In the genomic region with DNA sequence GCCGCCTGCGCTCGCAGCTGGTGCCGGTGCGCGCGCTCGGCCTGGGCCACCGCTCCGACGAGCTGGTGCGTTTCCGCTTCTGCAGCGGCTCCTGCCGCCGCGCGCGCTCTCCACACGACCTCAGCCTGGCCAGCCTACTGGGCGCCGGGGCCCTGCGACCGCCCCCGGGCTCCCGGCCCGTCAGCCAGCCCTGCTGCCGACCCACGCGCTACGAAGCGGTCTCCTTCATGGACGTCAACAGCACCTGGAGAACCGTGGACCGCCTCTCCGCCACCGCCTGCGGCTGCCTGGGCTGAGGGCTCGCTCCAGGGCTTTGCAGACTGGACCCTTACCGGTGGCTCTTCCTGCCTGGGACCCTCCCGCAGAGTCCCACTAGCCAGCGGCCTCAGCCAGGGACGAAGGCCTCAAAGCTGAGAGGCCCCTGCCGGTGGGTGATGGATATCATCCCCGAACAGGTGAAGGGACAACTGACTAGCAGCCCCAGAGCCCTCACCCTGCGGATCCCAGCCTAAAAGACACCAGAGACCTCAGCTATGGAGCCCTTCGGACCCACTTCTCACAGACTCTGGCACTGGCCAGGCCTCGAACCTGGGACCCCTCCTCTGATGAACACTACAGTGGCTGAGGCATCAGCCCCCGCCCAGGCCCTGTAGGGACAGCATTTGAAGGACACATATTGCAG, we compare ENCODE assay signal across 5 cellular contexts. TPM values are rescaled to one million over a fixed set of nuclear protein-coding genes. Genes with fewer than 3 reads are reported as not detected.
DNase-seq lines count a peak whose midpoint lies in the region; ATAC-seq, FAIRE-seq and TF ChIP-seq lines count a peak whose summit lies in the region.

No MANE protein-coding gene starts in this region.

- in situ Hi-C loops in GM12878 (cut with MboI), result loop anchor here (5.0 kb wide), 1 partner anchor 409 kb away; no protein-coding TSS in a partner anchor

- H3K9me2 ChIP-seq in Loucy (replicated peaks; ENCODE audit: low read depth, low read length), result no peaks in the 10 kb centered on the region

- H3K4me2 ChIP-seq in Loucy (ENCODE audit: low read depth, low read length, poor library complexity, severe bottlenecking), result peak overlapping the region; percentile 51
- peak overlapping the region; percentile 67; the same call in 1 of the 2 replicates for H3K4me2 ChIP-seq in GM12878 (ENCODE audit: control insufficient read depth, insufficient read depth)

- no TSS peak for BruUV-seq in GM12878 (replicated peaks; lab: Mats Ljungman, UMichigan)

- CTCF ChIA-PET in GM12878 (lab: Yijun Ruan, JAX), result interaction anchor here (0.8 to 19.3 kb wide), 4 partner anchors 173 to 408 kb away, joined by 4 to 1117 read pairs (median 71); partner anchors contain the start of gene KDM4A

- TF ChIP-seq EP300 in GM12878 (IDR thresholded peaks at IDR 0.05; ENCODE audit: borderline replicate concordance in 1 of 2, control insufficient read depth in 1 of 2, low read depth in 2 of 2, low read length in 2 of 2), result no peak

- H3K4me3 ChIP-seq in Loucy (ENCODE audit: low read length, poor library complexity, severe bottlenecking), result peak overlapping the region; percentile 49
- H3K4me3 ChIP-seq in GM12878, result 0 out of 2 replicates have a peak overlapping the region, but pooled peaks have one; percentile 44
- H3K4me3 ChIP-seq in mucosa of stomach (ENCODE audit: low read length), result no peak overlapping the region

- no peak overlapping the region for H3K27ac ChIP-seq in GM12878 (ENCODE audit: control insufficient read depth, insufficient read depth)

- ATAC-seq in GM12878 (peak; percentile 17; the same call in 1 of the 3 replicates), GM21381 (IDR thresholded peaks at IDR 0.05; ENCODE audit: unreplicated experiment) (no peak)

- DNase-seq in GM12878 (ENCODE audit: low read depth, low spot score) (no peak), GOT3 (lab: John Stamatoyannopoulos, UW) (no peak)

- H3K27me3 ChIP-seq in Loucy (ENCODE audit: insufficient read depth, low read length, poor library complexity, severe bottlenecking), result no peaks in the 10 kb centered on the region
- H3K27me3 ChIP-seq in GM12878 (replicated peaks in 1 of 2; ENCODE audit: control insufficient read depth in 2 of 2, insufficient read depth in 2 of 2, low read length in 1 of 2), result no peaks in the 10 kb centered on the region
- peaks cover 34% of the 10 kb centered on the region for H3K27me3 ChIP-seq in mucosa of stomach (ENCODE audit: control insufficient read depth, insufficient read depth, low read length)

- FAIRE-seq in GM12878 (lab: Jason Lieb, UNC), result no peak

- H3K36me3 ChIP-seq in Loucy (ENCODE audit: insufficient read depth, low read length) (no peaks in the 10 kb centered on the region), GM12878 (ENCODE audit: control insufficient read depth in 2 of 2, insufficient read depth in 2 of 2, low read length in 1 of 2) (no peaks in the 10 kb centered on the region), mucosa of stomach (ENCODE audit: control insufficient read depth, insufficient read depth, low read length) (no peaks in the 10 kb centered on the region)

- TF ChIP-seq RAD21 in GM12878 (IDR thresholded peaks at IDR 0.05; ENCODE audit: insufficient read depth, low read depth, low read length), result no peak

- H3K9me3 ChIP-seq in Loucy (ENCODE audit: insufficient read depth, low read depth, low read length) (no peaks in the 10 kb centered on the region), GM12878 (replicated peaks; ENCODE audit: control insufficient read depth, insufficient read depth, low read length) (no peaks in the 10 kb centered on the region), mucosa of stomach (ENCODE audit: control insufficient read depth, low read length) (no peaks in the 10 kb centered on the region)

- no peak overlapping the region for H3K9ac ChIP-seq in Loucy (ENCODE audit: low read depth, low read length, poor library complexity, severe bottlenecking)
- no peak overlapping the region for H3K9ac ChIP-seq in GM12878 (ENCODE audit: control insufficient read depth, insufficient read depth, low read length)
- peak overlapping the region; percentile 25 for H3K9ac ChIP-seq in mucosa of stomach (ENCODE audit: low read length)

- no peak; the same call in 1 of the 2 replicates for TF ChIP-seq CTCF in Loucy (conservative IDR thresholded peaks at IDR 0.05; ENCODE audit: low read length)
- 0 out of 6 replicates have a peak, but pooled peaks of 1 of the 3 experiments have one; percentile 2 for TF ChIP-seq CTCF in GM12878 (IDR thresholded peaks at IDR 0.05 in 2 of 3, conservative IDR thresholded peaks at IDR 0.05 in 1 of 3; ENCODE audit: control insufficient read depth in 2 of 3, extremely low read depth in 1 of 3, insufficient read depth in 1 of 3, low read depth in 3 of 3, low read length in 3 of 3)

- RAD21 ChIA-PET in GM12878 (lab: Charles Lee; ENCODE audit: unreplicated experiment), result interaction anchor here (2.8 to 13.3 kb wide), 2 partner anchors 8 to 170 kb away, joined by 54 to 587 read pairs; partner anchors contain the start of gene IPO13

- no peaks in the 10 kb centered on the region for H3K4me1 ChIP-seq in Loucy (ENCODE audit: insufficient read depth, low read length, poor library complexity, severe bottlenecking)
- peaks cover 11% of the 10 kb centered on the region for H3K4me1 ChIP-seq in GM12878 (ENCODE audit: control insufficient read depth, insufficient read depth, low read length)
- H3K4me1 ChIP-seq in mucosa of stomach (ENCODE audit: control insufficient read depth, insufficient read depth, low read length), result peaks cover 33% of the 10 kb centered on the region

- no peaks in the 10 kb centered on the region for H3K79me2 ChIP-seq in Loucy (ENCODE audit: insufficient read depth, low read length)
- no peaks in the 10 kb centered on the region for H3K79me2 ChIP-seq in GM12878 (ENCODE audit: control insufficient read depth, insufficient read depth, low read length)

- no peaks in the 10 kb centered on the region for H3F3A ChIP-seq in Loucy (ENCODE audit: low read depth)

- SMC1A ChIA-PET in GM12878 (lab: Charles Lee; ENCODE audit: uncharacterized antibody, unreplicated experiment), result interaction anchor here (1.5 to 8.7 kb wide), 2 partner anchors 170 to 287 kb away, joined by 3 to 481 read pairs; partner anchors contain the start of gene KDM4A

- H2AFZ ChIP-seq in Loucy (ENCODE audit: low read length) (no peak overlapping the region; the same call in 1 of the 2 replicates), GM12878 (ENCODE audit: control insufficient read depth, low read depth, low read length) (peak overlapping the region; percentile 36)

- H4K20me1 ChIP-seq in Loucy (ENCODE audit: insufficient read depth, low read length, poor library complexity, severe bottlenecking) (no peaks in the 10 kb centered on the region), GM12878 (ENCODE audit: control insufficient read depth, insufficient read depth) (no peaks in the 10 kb centered on the region)

- intact Hi-C loops in GM12878 (cut with micrococcal nuclease; ENCODE audit: unreplicated experiment), result no loop called here

- TF ChIP-seq POLR2A in GM12878 (IDR thresholded peaks at IDR 0.05; ENCODE audit: low read depth, low read length), result no peak

- 20% methylated on average over 40 of the region's 49 CpGs for WGBS in GM12878 (ENCODE audit: insufficient coverage, insufficient replicate concordance, low lambda C conversion rate, missing lambda C conversion rate)

- POLR2A ChIA-PET in GM12878 (lab: Charles Lee), result interaction anchor here (0.6 kb wide), 1 partner anchor 57 kb away, joined by 3 read pairs; no protein-coding TSS in a partner anchor

RNA-seq across cellular contexts. Expression of gene ARTN, which starts 3.0 kb away (rescaled TPM):
- total RNA-seq in GM12878 (2013; cell fraction: nucleolus; rRNA removed), result 0.73 TPM in 1 of 2 replicates, not detected in the other
- 0.98 and 2.1 TPM in 2 replicates for total RNA-seq in GM12878 (2014; rRNA removed)
- total RNA-seq in GM12878 (2014; rRNA removed; fragmentation: Illumina TruSeq; extraction: Trizol), result 0.40 and 0.69 TPM in 2 replicates
- total RNA-seq in GM12878 (2021), result 1.8 and 2.9 TPM in 2 replicates
- polyA plus RNA-seq in GM12878 (2011; ENCODE audit: low read depth), result not detected
- 0.11 TPM in 1 of 2 replicates, not detected in the other for polyA plus RNA-seq in GM12878 (2011; rRNA removed)
- 0.17 TPM in 1 of 2 replicates, not detected in the other for polyA plus RNA-seq in GM12878 (2011; cell fraction: cytosol; rRNA removed)
- polyA plus RNA-seq in GM12878 (2011; cell fraction: nucleus; rRNA removed), result 0.87 and 1.1 TPM in 2 replicates
- polyA plus RNA-seq in GM12878 (2012), result 1.4 and 1.8 TPM in 2 replicates
- 0.34 and 0.36 TPM in 2 replicates for polyA plus RNA-seq in GM12878 (2014; fragmentation: Illumina TruSeq; extraction: Trizol)
- polyA plus RNA-seq in GM12878 (2014; fragmentation: Nextera tagmentation; extraction: Ambion mirVana), result under 1 TPM; 0.06 to 0.16 TPM
- polyA plus RNA-seq in GM12878 (2014; rRNA removed), result 1.4 and 2.8 TPM in 2 replicates
- polyA plus RNA-seq in GM12878 (2016; fragmentation: Nextera tagmentation; extraction: Ambion mirVana), result under 1 TPM in 1 of 2 experiments, not detected in 1; 0.21 TPM
- not detected in 2 replicates for polyA minus RNA-seq in GM12878 (2011; rRNA and poly(A)+ RNA removed)
- not detected in 2 replicates for polyA minus RNA-seq in GM12878 (2011; cell fraction: cytosol; rRNA and poly(A)+ RNA removed)
- polyA minus RNA-seq in GM12878 (2011; cell fraction: nucleus; rRNA and poly(A)+ RNA removed), result 0.38 TPM in 1 of 2 replicates, not detected in the other

RNA-seq across cellular contexts. Expression of gene IPO13, which starts 10.1 kb away (rescaled TPM):
- 9.0 and 13.3 TPM in 2 replicates for total RNA-seq in GM12878 (2013; cell fraction: nucleolus; rRNA removed)
- 18.2 and 18.4 TPM in 2 replicates for total RNA-seq in GM12878 (2014; rRNA removed)
- total RNA-seq in GM12878 (2014; rRNA removed; fragmentation: Illumina TruSeq; extraction: Trizol), result 7.3 and 10.1 TPM in 2 replicates
- total RNA-seq in GM12878 (2021), result 22.1 and 26.6 TPM in 2 replicates
- polyA plus RNA-seq in GM12878 (2011; ENCODE audit: low read depth), result 4.5 TPM
- polyA plus RNA-seq in GM12878 (2011; rRNA removed), result 5.6 and 9.3 TPM in 2 replicates
- polyA plus RNA-seq in GM12878 (2011; cell fraction: cytosol; rRNA removed), result 19.2 TPM in 2 replicates
- 29.3 and 36.2 TPM in 2 replicates for polyA plus RNA-seq in GM12878 (2011; cell fraction: nucleus; rRNA removed)
- 8.2 and 9.6 TPM in 2 replicates for polyA plus RNA-seq in GM12878 (2012)
- polyA plus RNA-seq in GM12878 (2014; fragmentation: Illumina TruSeq; extraction: Trizol), result 8.5 and 14.0 TPM in 2 replicates
- polyA plus RNA-seq in GM12878 (2014; fragmentation: Nextera tagmentation; extraction: Ambion mirVana), result 1 to 10 TPM; 7.1 to 9.5 TPM
- polyA plus RNA-seq in GM12878 (2014; rRNA removed), result 16.5 and 17.9 TPM in 2 replicates
- 10 to 100 TPM; 21.5 TPM for polyA plus RNA-seq in GM12878 (2016; fragmentation: Nextera tagmentation; extraction: Ambion mirVana)
- 24.2 and 29.7 TPM in 2 replicates for polyA minus RNA-seq in GM12878 (2011; rRNA and poly(A)+ RNA removed)
- polyA minus RNA-seq in GM12878 (2011; cell fraction: cytosol; rRNA and poly(A)+ RNA removed), result 8.6 and 16.2 TPM in 2 replicates
- polyA minus RNA-seq in GM12878 (2011; cell fraction: nucleus; rRNA and poly(A)+ RNA removed), result 8.7 and 14.9 TPM in 2 replicates

RNA-seq across cellular contexts. Expression of gene DPH2, which starts 33.2 kb away (rescaled TPM):
- total RNA-seq in GM12878 (2013; cell fraction: nucleolus; rRNA removed), result 40.0 and 46.8 TPM in 2 replicates
- total RNA-seq in GM12878 (2014; rRNA removed) (67.2 and 75.1 TPM in 2 replicates), GM12878 (2014; rRNA removed; fragmentation: Illumina TruSeq; extraction: Trizol) (32.2 and 37.9 TPM in 2 replicates), GM12878 (2021) (58.0 and 60.1 TPM in 2 replicates)
- 16.1 TPM for polyA plus RNA-seq in GM12878 (2011; ENCODE audit: low read depth)
- polyA plus RNA-seq in GM12878 (2011; rRNA removed) (30.7 and 44.0 TPM in 2 replicates), GM12878 (2014; fragmentation: Illumina TruSeq; extraction: Trizol) (22.4 and 43.2 TPM in 2 replicates), GM12878 (2014; fragmentation: Nextera tagmentation; extraction: Ambion mirVana) (10 to 100 TPM; 13.1 to 14.3 TPM), GM12878 (2014; rRNA removed) (74.5 and 76.2 TPM in 2 replicates), GM12878 (2016; fragmentation: Nextera tagmentation; extraction: Ambion mirVana) (10 to 100 TPM; 76.6 to 82.9 TPM)
- 72.9 and 90.9 TPM in 2 replicates for polyA plus RNA-seq in GM12878 (2011; cell fraction: cytosol; rRNA removed)
- polyA plus RNA-seq in GM12878 (2011; cell fraction: nucleus; rRNA removed), result 240 and 297 TPM in 2 replicates
- polyA plus RNA-seq in GM12878 (2012), result 28.3 and 30.7 TPM in 2 replicates
- polyA minus RNA-seq in GM12878 (2011; rRNA and poly(A)+ RNA removed), result 41.1 and 68.5 TPM in 2 replicates
- 18.2 and 18.3 TPM in 2 replicates for polyA minus RNA-seq in GM12878 (2011; cell fraction: cytosol; rRNA and poly(A)+ RNA removed)
- polyA minus RNA-seq in GM12878 (2011; cell fraction: nucleus; rRNA and poly(A)+ RNA removed), result 79.7 and 117 TPM in 2 replicates

RNA-seq across cellular contexts. Expression of gene ATP6V0B, which starts 38.1 kb away (rescaled TPM):
- 39.3 and 44.3 TPM in 2 replicates for total RNA-seq in GM12878 (2013; cell fraction: nucleolus; rRNA removed)
- total RNA-seq in GM12878 (2014; rRNA removed) (176 and 177 TPM in 2 replicates), GM12878 (2014; rRNA removed; fragmentation: Illumina TruSeq; extraction: Trizol) (70.0 and 75.8 TPM in 2 replicates), GM12878 (2021) (115 and 120 TPM in 2 replicates)
- 59.4 TPM for polyA plus RNA-seq in GM12878 (2011; ENCODE audit: low read depth)
- polyA plus RNA-seq in GM12878 (2011; rRNA removed) (72.2 and 132 TPM in 2 replicates), GM12878 (2014; fragmentation: Illumina TruSeq; extraction: Trizol) (30.1 and 70.5 TPM in 2 replicates), GM12878 (2014; fragmentation: Nextera tagmentation; extraction: Ambion mirVana) (100 to 1,000 TPM in 1 of 2 experiments, 10 to 100 TPM in 1; 65.3 to 157 TPM), GM12878 (2014; rRNA removed) (156 and 159 TPM in 2 replicates), GM12878 (2016; fragmentation: Nextera tagmentation; extraction: Ambion mirVana) (100 to 1,000 TPM; 247 to 250 TPM)
- 218 and 285 TPM in 2 replicates for polyA plus RNA-seq in GM12878 (2011; cell fraction: cytosol; rRNA removed)
- polyA plus RNA-seq in GM12878 (2011; cell fraction: nucleus; rRNA removed), result 267 and 300 TPM in 2 replicates
- 76.2 and 83.3 TPM in 2 replicates for polyA plus RNA-seq in GM12878 (2012)
- polyA minus RNA-seq in GM12878 (2011; rRNA and poly(A)+ RNA removed), result 82.2 and 119 TPM in 2 replicates
- 35.1 and 43.2 TPM in 2 replicates for polyA minus RNA-seq in GM12878 (2011; cell fraction: cytosol; rRNA and poly(A)+ RNA removed)
- 65.8 and 94.1 TPM in 2 replicates for polyA minus RNA-seq in GM12878 (2011; cell fraction: nucleus; rRNA and poly(A)+ RNA removed)

RNA-seq across cellular contexts. Expression of gene B4GALT2, which starts 42.4 kb away (rescaled TPM):
- 15.2 and 15.5 TPM in 2 replicates for total RNA-seq in GM12878 (2013; cell fraction: nucleolus; rRNA removed)
- total RNA-seq in GM12878 (2014; rRNA removed) (61.0 and 63.8 TPM in 2 replicates), GM12878 (2014; rRNA removed; fragmentation: Illumina TruSeq; extraction: Trizol) (27.2 and 28.7 TPM in 2 replicates), GM12878 (2021) (45.4 and 47.3 TPM in 2 replicates)
- polyA plus RNA-seq in GM12878 (2011; ENCODE audit: low read depth), result 7.1 TPM
- polyA plus RNA-seq in GM12878 (2011; rRNA removed) (9.8 and 18.0 TPM in 2 replicates), GM12878 (2014; fragmentation: Illumina TruSeq; extraction: Trizol) (18.6 and 30.0 TPM in 2 replicates), GM12878 (2014; fragmentation: Nextera tagmentation; extraction: Ambion mirVana) (1 to 10 TPM in 1 of 2 experiments, under 1 TPM in 1; 0.98 to 2.8 TPM), GM12878 (2014; rRNA removed) (53.5 and 67.0 TPM in 2 replicates), GM12878 (2016; fragmentation: Nextera tagmentation; extraction: Ambion mirVana) (1 to 10 TPM; 7.2 to 9.6 TPM)
- 27.5 and 46.7 TPM in 2 replicates for polyA plus RNA-seq in GM12878 (2011; cell fraction: cytosol; rRNA removed)
- 22.6 and 26.7 TPM in 2 replicates for polyA plus RNA-seq in GM12878 (2011; cell fraction: nucleus; rRNA removed)
- 19.7 and 20.5 TPM in 2 replicates for polyA plus RNA-seq in GM12878 (2012)
- polyA minus RNA-seq in GM12878 (2011; rRNA and poly(A)+ RNA removed), result 13.2 and 22.9 TPM in 2 replicates
- polyA minus RNA-seq in GM12878 (2011; cell fraction: cytosol; rRNA and poly(A)+ RNA removed), result 12.6 and 14.2 TPM in 2 replicates
- polyA minus RNA-seq in GM12878 (2011; cell fraction: nucleus; rRNA and poly(A)+ RNA removed), result 9.3 and 15.2 TPM in 2 replicates
